In genomic region chr14:68918612-68919011, GRCh38 we compare ENCODE assay signal across 27 cellular contexts.
DNase-seq lines count a peak whose midpoint lies in the region; ATAC-seq, FAIRE-seq and TF ChIP-seq lines count a peak whose summit lies in the region.
"Had no signal": no experiment of that assay in that cellular context is flagged by ENCODE, and none has a peak within 500 bp of the region (broad histone marks: within the 10 kb centered on the region; RNA-seq: fewer than 3 reads in every experiment).

No MANE protein-coding gene starts in this region.

- 91 to 93% methylated on average over 10 of the region's 10 CpGs for WGBS in heart right ventricle, 2 donors

- H3K4me1 ChIP-seq in left lung: peaks cover 0 to 32% of the 10 kb centered on the region in 2 donors
- peaks cover 30 to 98% of the 10 kb centered on the region in 2 donors for H3K4me1 ChIP-seq in thoracic aorta (ENCODE audit: control insufficient read depth in 1 of 2, low read depth in 2 of 2)
- H3K4me1 ChIP-seq in heart right ventricle: peaks cover 13 to 49% (median 29%) of the 10 kb centered on the region in 9 donors
- H3K4me1 ChIP-seq: colonic mucosa had no signal

- FAIRE-seq in D721Med (lab: Jason Lieb, UNC): no peak
- FAIRE-seq: bronchial epithelial cell, GM12878, H1, TTC549 had no signal

- H3K9me3 Mint-ChIP-seq in activated naive CD4-positive, alpha-beta T cell treated with anti-CD3 and anti-CD28 coated beads for 36 hours: no peaks in the 10 kb centered on the region
- no peaks in the 10 kb centered on the region for H3K9me3 Mint-ChIP-seq in activated naive CD4-positive, alpha-beta T cell treated with anti-CD3 and anti-CD28 coated beads, Interleukin-2, amount 10 ng/mL, durations not matched to agents 7 days and 5 days
- no peaks in the 10 kb centered on the region for H3K9me3 Mint-ChIP-seq in activated naive CD8-positive, alpha-beta T cell (ENCODE audit: low read depth)
- H3K9me3 Mint-ChIP-seq in activated T-cell treated with anti-CD3 and anti-CD28 coated beads, Interleukin-2, amount 50 U/mL, for 72 hours: no peaks in the 10 kb centered on the region
- H3K9me3 Mint-ChIP-seq: endodermal cell, nephron progenitor cell had no signal

- H3K27me3 ChIP-seq in left lung: no peaks in the 10 kb centered on the region
- H3K27me3 ChIP-seq in thoracic aorta (replicated peaks; ENCODE audit: insufficient read depth): no peaks in the 10 kb centered on the region
- H3K27me3 ChIP-seq in heart right ventricle: no peaks in the 10 kb centered on the region
- H3K27me3 ChIP-seq: BE2C, colonic mucosa, gastrocnemius medialis had no signal

- ATAC-seq in left lung (peak; percentile 17), thoracic aorta (ENCODE audit: insufficient number of reproducible peaks, low FRiP score, low read depth) (no peak), heart right ventricle (no peak)
- ATAC-seq in activated T-cell treated with anti-CD3 and anti-CD28 coated beads, Interleukin-2, amount 50 U/mL, for 72 hours (replicated peaks in 1 of 2): no peak
- ATAC-seq: gastrocnemius medialis, GM12878 had no signal

- no peak for DNase-seq in activated naive CD4-positive, alpha-beta T cell treated with anti-CD3 and anti-CD28 coated beads for 36 hours
- no peak for DNase-seq in activated naive CD4-positive, alpha-beta T cell treated with anti-CD3 and anti-CD28 coated beads, Interleukin-2, amount 10 ng/mL, durations not matched to agents 7 days and 5 days
- DNase-seq in left lung: no peak
- no peak for DNase-seq in thoracic aorta (ENCODE audit: low spot score)
- DNase-seq in D721Med (ENCODE audit: insufficient read length, low spot score): no peak
- no peak for DNase-seq in activated T-cell treated with anti-CD3 and anti-CD28 coated beads, Interleukin-2, amount 50 U/mL, for 72 hours
- DNase-seq in heart right ventricle: no peak
- DNase-seq: activated CD4-positive, CD25-positive, alpha-beta regulatory T cell treated with anti-CD3 and anti-CD28 coated beads, Interleukin-2, amount 50 U/mL, for 72 hours; activated CD8-positive, alpha-beta memory T cell treated with anti-CD3 and anti-CD28 coated beads for 24 hours; activated T-cell treated with anti-CD3 and anti-CD28 coated beads, Interleukin-2, amount 50 U/mL, for 48 hours; BE2C; colonic mucosa; endodermal cell; gastrocnemius medialis; Karpas-422; midbrain; NCI-H187; NCI-H2171 treated with DMSO at 0.1 percent for 48 hours; NCI-H524; nephron progenitor cell; SIG-M5 had no signal

- intact Hi-C loops in activated naive CD4-positive, alpha-beta T cell treated with anti-CD3 and anti-CD28 coated beads for 36 hours (cut with micrococcal nuclease): no loop called here
- intact Hi-C loops in left lung (cut with DNase I): loop anchor here in 1 of 2 donors (10.0 kb wide), 1 partner anchor 166 kb away; no protein-coding TSS in a partner anchor
- intact Hi-C loops in heart right ventricle (cut with DNase I): loop anchor here in 4 of 10 donors (5.0 to 10.0 kb wide), 4 partner anchors 59 to 176 kb away; partner anchors contain the start of gene ACTN1 (in 1 of the 4)

- no peak for TF ChIP-seq CTCF in left lung (IDR thresholded peaks at IDR 0.05)
- no peak for TF ChIP-seq CTCF in thoracic aorta (IDR thresholded peaks at IDR 0.05)
- TF ChIP-seq CTCF in D721Med (IDR thresholded peaks at IDR 0.05; ENCODE audit: insufficient read depth, missing control alignments): no peak
- no peak for TF ChIP-seq CTCF in heart right ventricle (IDR thresholded peaks at IDR 0.05)

- peaks cover 42% of the 10 kb centered on the region for H3K4me1 Mint-ChIP-seq in activated naive CD4-positive, alpha-beta T cell treated with anti-CD3 and anti-CD28 coated beads for 36 hours (ENCODE audit: low read depth)
- peaks cover 13% of the 10 kb centered on the region for H3K4me1 Mint-ChIP-seq in activated naive CD4-positive, alpha-beta T cell treated with anti-CD3 and anti-CD28 coated beads, Interleukin-2, amount 10 ng/mL, durations not matched to agents 7 days and 5 days
- peaks cover 59% of the 10 kb centered on the region for H3K4me1 Mint-ChIP-seq in activated naive CD8-positive, alpha-beta T cell (ENCODE audit: low read depth)
- peaks cover 9% of the 10 kb centered on the region for H3K4me1 Mint-ChIP-seq in activated T-cell treated with anti-CD3 and anti-CD28 coated beads, Interleukin-2, amount 50 U/mL, for 72 hours (ENCODE audit: low read depth)

- H3K27me3 Mint-ChIP-seq in activated naive CD4-positive, alpha-beta T cell treated with anti-CD3 and anti-CD28 coated beads for 36 hours (ENCODE audit: low read depth): no peaks in the 10 kb centered on the region
- no peaks in the 10 kb centered on the region for H3K27me3 Mint-ChIP-seq in activated naive CD4-positive, alpha-beta T cell treated with anti-CD3 and anti-CD28 coated beads, Interleukin-2, amount 10 ng/mL, durations not matched to agents 7 days and 5 days
- H3K27me3 Mint-ChIP-seq in activated naive CD8-positive, alpha-beta T cell: no peaks in the 10 kb centered on the region
- no peaks in the 10 kb centered on the region for H3K27me3 Mint-ChIP-seq in activated T-cell treated with anti-CD3 and anti-CD28 coated beads, Interleukin-2, amount 50 U/mL, for 72 hours (ENCODE audit: low read depth)
- H3K27me3 Mint-ChIP-seq: progenitor cell of endocrine pancreas had no signal

- H3K4me3 ChIP-seq in left lung (no peak overlapping the region), thoracic aorta (no peak overlapping the region), heart right ventricle (no peak overlapping the region)
- H3K4me3 ChIP-seq: colonic mucosa, gastrocnemius medialis, GM12878 had no signal

- CTCF ChIA-PET in activated naive CD4-positive, alpha-beta T cell treated with anti-CD3 and anti-CD28 coated beads for 36 hours (lab: Charles Lee): interaction anchor here (0.9 kb wide), 1 partner anchor 172 kb away, joined by 4 read pairs; no protein-coding TSS in a partner anchor
- CTCF ChIA-PET in activated naive CD4-positive, alpha-beta T cell treated with anti-CD3 and anti-CD28 coated beads, Interleukin-2, amount 10 ng/mL, durations not matched to agents 7 days and 5 days (lab: Charles Lee): no interaction called here

- H3K36me3 ChIP-seq in left lung (peaks cover 0 to 69% of the 10 kb centered on the region in 2 donors), thoracic aorta (peaks cover 40% of the 10 kb centered on the region), heart right ventricle (peaks cover 0 to 93% (median 27%) of the 10 kb centered on the region in 9 donors)
- H3K36me3 ChIP-seq: gastrocnemius medialis had no signal

- H3K36me3 Mint-ChIP-seq in activated naive CD4-positive, alpha-beta T cell treated with anti-CD3 and anti-CD28 coated beads for 36 hours (ENCODE audit: low read depth): peaks cover 28% of the 10 kb centered on the region
- peaks cover 27% of the 10 kb centered on the region for H3K36me3 Mint-ChIP-seq in activated naive CD4-positive, alpha-beta T cell treated with anti-CD3 and anti-CD28 coated beads, Interleukin-2, amount 10 ng/mL, durations not matched to agents 7 days and 5 days
- peaks cover 9% of the 10 kb centered on the region for H3K36me3 Mint-ChIP-seq in activated naive CD8-positive, alpha-beta T cell
- peaks cover 1 to 11% of the 10 kb centered on the region in 2 donors for H3K36me3 Mint-ChIP-seq in activated T-cell treated with anti-CD3 and anti-CD28 coated beads, Interleukin-2, amount 50 U/mL, for 72 hours (ENCODE audit: insufficient read depth in 2 of 2)

- H3K27ac ChIP-seq in left lung: peak overlapping the region in 1 of 2 donors; percentile 0
- H3K27ac ChIP-seq in thoracic aorta: peak overlapping the region; percentile 92 to 97
- H3K27ac ChIP-seq in heart right ventricle: no peak overlapping the region
- H3K27ac ChIP-seq: colonic mucosa, gastrocnemius medialis had no signal

- H3K4me3 Mint-ChIP-seq in activated naive CD4-positive, alpha-beta T cell treated with anti-CD3 and anti-CD28 coated beads for 36 hours: no peak overlapping the region
- no peak overlapping the region for H3K4me3 Mint-ChIP-seq in activated naive CD4-positive, alpha-beta T cell treated with anti-CD3 and anti-CD28 coated beads, Interleukin-2, amount 10 ng/mL, durations not matched to agents 7 days and 5 days
- H3K4me3 Mint-ChIP-seq in activated naive CD8-positive, alpha-beta T cell: peak overlapping the region; percentile 42
- no peak overlapping the region for H3K4me3 Mint-ChIP-seq in activated T-cell treated with anti-CD3 and anti-CD28 coated beads, Interleukin-2, amount 50 U/mL, for 72 hours
- H3K4me3 Mint-ChIP-seq: endodermal cell, nephron progenitor cell had no signal

- H3K9me3 ChIP-seq in left lung (no peaks in the 10 kb centered on the region), thoracic aorta (no peaks in the 10 kb centered on the region), heart right ventricle (no peaks in the 10 kb centered on the region)
- H3K9me3 ChIP-seq: BE2C, colonic mucosa, gastrocnemius medialis had no signal

- peak overlapping the region; percentile 62 for H3K27ac Mint-ChIP-seq in activated naive CD4-positive, alpha-beta T cell treated with anti-CD3 and anti-CD28 coated beads for 36 hours
- no peak overlapping the region for H3K27ac Mint-ChIP-seq in activated naive CD4-positive, alpha-beta T cell treated with anti-CD3 and anti-CD28 coated beads, Interleukin-2, amount 10 ng/mL, durations not matched to agents 7 days and 5 days
- peak overlapping the region; percentile 75 for H3K27ac Mint-ChIP-seq in activated naive CD8-positive, alpha-beta T cell
- H3K27ac Mint-ChIP-seq in activated T-cell treated with anti-CD3 and anti-CD28 coated beads, Interleukin-2, amount 50 U/mL, for 72 hours: no peak overlapping the region
- H3K27ac Mint-ChIP-seq: nephron progenitor cell had no signal

Comparison
In these comparisons a context has a peak if more than half of its experiments do, and no peak if none do; other contexts are left out.
1. H3K27ac Mint-ChIP-seq: peak in activated naive CD4-positive, alpha-beta T cell treated with anti-CD3 and anti-CD28 coated beads for 36 hours (single experiment) and activated naive CD8-positive, alpha-beta T cell (single experiment); none in activated naive CD4-positive, alpha-beta T cell treated with anti-CD3 and anti-CD28 coated beads, Interleukin-2, amount 10 ng/mL, durations not matched to agents 7 days and 5 days (single experiment) and activated T-cell treated with anti-CD3 and anti-CD28 coated beads, Interleukin-2, amount 50 U/mL, for 72 hours (single experiment).
2. H3K27ac ChIP-seq: peak in thoracic aorta (2 of 2); none in heart right ventricle (0 of 10).